ENCODE assay signal across 1 cellular context in the genomic region with DNA sequence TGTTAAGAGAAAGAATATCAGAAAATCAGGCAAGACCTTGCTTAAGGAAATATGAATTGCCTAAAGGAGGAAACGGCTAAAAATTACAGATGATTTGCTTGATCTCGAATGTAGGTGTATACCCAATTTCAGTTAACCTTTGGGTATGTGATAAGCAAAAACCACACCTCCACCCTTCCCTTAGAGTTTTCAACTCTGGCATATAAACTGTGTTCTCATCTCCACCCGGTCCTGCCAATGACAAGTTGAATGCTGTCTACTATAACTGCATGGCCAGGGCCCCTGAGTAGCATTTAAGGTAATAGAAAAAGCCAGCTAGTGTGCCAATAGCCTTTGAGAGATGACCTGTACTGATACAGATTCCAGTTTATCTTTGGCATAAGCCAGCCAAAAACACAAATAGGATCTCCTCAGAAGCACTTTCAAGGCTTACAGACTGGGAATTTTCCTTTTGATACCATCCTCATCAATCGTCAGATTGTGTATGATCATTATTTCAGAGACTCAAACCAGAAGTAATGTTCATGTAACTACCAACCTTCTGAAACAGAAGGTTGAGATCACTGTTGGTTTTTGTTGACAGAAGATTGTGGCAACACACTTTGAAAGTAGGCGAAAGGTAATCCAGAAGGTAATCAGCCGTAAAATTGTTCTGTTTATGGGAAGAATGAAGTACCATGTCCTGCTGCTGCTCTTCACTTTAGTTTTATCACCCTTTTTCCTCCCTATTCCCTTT.
TF ChIP-seq lines count a peak whose summit lies in the region.

No MANE protein-coding gene starts in this region.

TF ChIP-seq in HepG2, 621 proteins besides CTCF, POLR2A, EP300 and RAD21 (continued from another document and continues in another):
- TF ChIP-seq NPAS2 (CRISPR knock-in tag; IDR thresholded peaks at IDR 0.05; ENCODE audit: borderline replicate concordance) (0 out of 2 replicates have a peak, but pooled peaks have one; percentile 52), ZNF142 (CRISPR knock-in tag; IDR thresholded peaks at IDR 0.05) (no peak), TBX2 (CRISPR knock-in tag; IDR thresholded peaks at IDR 0.05; ENCODE audit: borderline replicate concordance) (peak; percentile 19; the same call in 1 of the 2 replicates), NBN (conservative IDR thresholded peaks at IDR 0.05) (no peak), ATF5 (CRISPR knock-in tag; IDR thresholded peaks at IDR 0.05; ENCODE audit: low read depth) (0 out of 2 replicates have a peak, but pooled peaks have one; percentile 51), CHCHD3 (CRISPR knock-in tag; IDR thresholded peaks at IDR 0.05) (no peak), ZNF543 (CRISPR knock-in tag; IDR thresholded peaks at IDR 0.05) (no peak), ZNF619 (CRISPR knock-in tag; IDR thresholded peaks at IDR 0.05) (no peak), MTA3 (CRISPR knock-in tag; IDR thresholded peaks at IDR 0.05) (no peak), ZNF576 (CRISPR knock-in tag; IDR thresholded peaks at IDR 0.05) (no peak), AGO1 (IDR thresholded peaks at IDR 0.05; ENCODE audit: low read depth, low read length, poor library complexity, severe bottlenecking) (no peak), ZMYM4 (CRISPR knock-in tag; IDR thresholded peaks at IDR 0.05) (peak; percentile 33; the same call in 1 of the 2 replicates), NR2F6 (IDR thresholded peaks at IDR 0.05) (no peak), NR2F6 (CRISPR knock-in tag; IDR thresholded peaks at IDR 0.05) (no peak), IRF2 (CRISPR knock-in tag; IDR thresholded peaks at IDR 0.05) (no peak), ADNP (CRISPR knock-in tag; IDR thresholded peaks at IDR 0.05) (no peak), ZNF703 (CRISPR knock-in tag; IDR thresholded peaks at IDR 0.05; ENCODE audit: borderline replicate concordance) (no peak), ZNF329 (CRISPR knock-in tag; IDR thresholded peaks at IDR 0.05; ENCODE audit: low read depth) (no peak), ZNF644 (CRISPR knock-in tag; IDR thresholded peaks at IDR 0.05; ENCODE audit: low read depth) (0 out of 2 replicates have a peak, but pooled peaks have one; percentile 16), FLYWCH1 (CRISPR knock-in tag; IDR thresholded peaks at IDR 0.05) (no peak), ZNF121 (CRISPR knock-in tag; IDR thresholded peaks at IDR 0.05) (no peak), TRIM24 (CRISPR knock-in tag; IDR thresholded peaks at IDR 0.05) (0 out of 2 replicates have a peak, but pooled peaks have one; percentile 15), RXRB (CRISPR knock-in tag; IDR thresholded peaks at IDR 0.05; ENCODE audit: borderline replicate concordance) (peak; percentile 94), RAD51 (IDR thresholded peaks at IDR 0.05; ENCODE audit: borderline replicate concordance) (no peak), ZNF597 (CRISPR knock-in tag; IDR thresholded peaks at IDR 0.05) (no peak)
- TF ChIP-seq, protein P1, sequence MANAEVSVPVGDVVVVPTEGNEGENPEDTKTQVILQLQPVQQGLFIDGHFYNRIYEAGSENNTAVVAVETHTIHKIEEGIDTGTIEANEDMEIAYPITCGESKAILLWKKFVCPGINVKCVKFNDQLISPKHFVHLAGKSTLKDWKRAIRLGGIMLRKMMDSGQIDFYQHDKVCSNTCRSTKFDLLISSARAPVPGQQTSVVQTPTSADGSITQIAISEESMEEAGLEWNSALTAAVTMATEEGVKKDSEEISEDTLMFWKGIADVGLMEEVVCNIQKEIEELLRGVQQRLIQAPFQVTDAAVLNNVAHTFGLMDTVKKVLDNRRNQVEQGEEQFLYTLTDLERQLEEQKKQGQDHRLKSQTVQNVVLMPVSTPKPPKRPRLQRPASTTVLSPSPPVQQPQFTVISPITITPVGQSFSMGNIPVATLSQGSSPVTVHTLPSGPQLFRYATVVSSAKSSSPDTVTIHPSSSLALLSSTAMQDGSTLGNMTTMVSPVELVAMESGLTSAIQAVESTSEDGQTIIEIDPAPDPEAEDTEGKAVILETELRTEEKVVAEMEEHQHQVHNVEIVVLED (CRISPR knock-in tag; IDR thresholded peaks at IDR 0.05; ENCODE audit: borderline replicate concordance) = no peak
- TF ChIP-seq, protein P2, sequence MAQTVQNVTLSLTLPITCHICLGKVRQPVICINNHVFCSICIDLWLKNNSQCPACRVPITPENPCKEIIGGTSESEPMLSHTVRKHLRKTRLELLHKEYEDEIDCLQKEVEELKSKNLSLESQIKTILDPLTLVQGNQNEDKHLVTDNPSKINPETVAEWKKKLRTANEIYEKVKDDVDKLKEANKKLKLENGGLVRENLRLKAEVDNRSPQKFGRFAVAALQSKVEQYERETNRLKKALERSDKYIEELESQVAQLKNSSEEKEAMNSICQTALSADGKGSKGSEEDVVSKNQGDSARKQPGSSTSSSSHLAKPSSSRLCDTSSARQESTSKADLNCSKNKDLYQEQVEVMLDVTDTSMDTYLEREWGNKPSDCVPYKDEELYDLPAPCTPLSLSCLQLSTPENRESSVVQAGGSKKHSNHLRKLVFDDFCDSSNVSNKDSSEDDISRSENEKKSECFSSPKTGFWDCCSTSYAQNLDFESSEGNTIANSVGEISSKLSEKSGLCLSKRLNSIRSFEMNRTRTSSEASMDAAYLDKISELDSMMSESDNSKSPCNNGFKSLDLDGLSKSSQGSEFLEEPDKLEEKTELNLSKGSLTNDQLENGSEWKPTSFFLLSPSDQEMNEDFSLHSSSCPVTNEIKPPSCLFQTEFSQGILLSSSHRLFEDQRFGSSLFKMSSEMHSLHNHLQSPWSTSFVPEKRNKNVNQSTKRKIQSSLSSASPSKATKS (CRISPR knock-in tag; IDR thresholded peaks at IDR 0.05) = no peak
- TF ChIP-seq, protein P3, sequence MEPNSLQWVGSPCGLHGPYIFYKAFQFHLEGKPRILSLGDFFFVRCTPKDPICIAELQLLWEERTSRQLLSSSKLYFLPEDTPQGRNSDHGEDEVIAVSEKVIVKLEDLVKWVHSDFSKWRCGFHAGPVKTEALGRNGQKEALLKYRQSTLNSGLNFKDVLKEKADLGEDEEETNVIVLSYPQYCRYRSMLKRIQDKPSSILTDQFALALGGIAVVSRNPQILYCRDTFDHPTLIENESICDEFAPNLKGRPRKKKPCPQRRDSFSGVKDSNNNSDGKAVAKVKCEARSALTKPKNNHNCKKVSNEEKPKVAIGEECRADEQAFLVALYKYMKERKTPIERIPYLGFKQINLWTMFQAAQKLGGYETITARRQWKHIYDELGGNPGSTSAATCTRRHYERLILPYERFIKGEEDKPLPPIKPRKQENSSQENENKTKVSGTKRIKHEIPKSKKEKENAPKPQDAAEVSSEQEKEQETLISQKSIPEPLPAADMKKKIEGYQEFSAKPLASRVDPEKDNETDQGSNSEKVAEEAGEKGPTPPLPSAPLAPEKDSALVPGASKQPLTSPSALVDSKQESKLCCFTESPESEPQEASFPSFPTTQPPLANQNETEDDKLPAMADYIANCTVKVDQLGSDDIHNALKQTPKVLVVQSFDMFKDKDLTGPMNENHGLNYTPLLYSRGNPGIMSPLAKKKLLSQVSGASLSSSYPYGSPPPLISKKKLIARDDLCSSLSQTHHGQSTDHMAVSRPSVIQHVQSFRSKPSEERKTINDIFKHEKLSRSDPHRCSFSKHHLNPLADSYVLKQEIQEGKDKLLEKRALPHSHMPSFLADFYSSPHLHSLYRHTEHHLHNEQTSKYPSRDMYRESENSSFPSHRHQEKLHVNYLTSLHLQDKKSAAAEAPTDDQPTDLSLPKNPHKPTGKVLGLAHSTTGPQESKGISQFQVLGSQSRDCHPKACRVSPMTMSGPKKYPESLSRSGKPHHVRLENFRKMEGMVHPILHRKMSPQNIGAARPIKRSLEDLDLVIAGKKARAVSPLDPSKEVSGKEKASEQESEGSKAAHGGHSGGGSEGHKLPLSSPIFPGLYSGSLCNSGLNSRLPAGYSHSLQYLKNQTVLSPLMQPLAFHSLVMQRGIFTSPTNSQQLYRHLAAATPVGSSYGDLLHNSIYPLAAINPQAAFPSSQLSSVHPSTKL (CRISPR knock-in tag; IDR thresholded peaks at IDR 0.05) = 0 out of 2 replicates have a peak, but pooled peaks have one; percentile 29
- TF ChIP-seq, protein P4, sequence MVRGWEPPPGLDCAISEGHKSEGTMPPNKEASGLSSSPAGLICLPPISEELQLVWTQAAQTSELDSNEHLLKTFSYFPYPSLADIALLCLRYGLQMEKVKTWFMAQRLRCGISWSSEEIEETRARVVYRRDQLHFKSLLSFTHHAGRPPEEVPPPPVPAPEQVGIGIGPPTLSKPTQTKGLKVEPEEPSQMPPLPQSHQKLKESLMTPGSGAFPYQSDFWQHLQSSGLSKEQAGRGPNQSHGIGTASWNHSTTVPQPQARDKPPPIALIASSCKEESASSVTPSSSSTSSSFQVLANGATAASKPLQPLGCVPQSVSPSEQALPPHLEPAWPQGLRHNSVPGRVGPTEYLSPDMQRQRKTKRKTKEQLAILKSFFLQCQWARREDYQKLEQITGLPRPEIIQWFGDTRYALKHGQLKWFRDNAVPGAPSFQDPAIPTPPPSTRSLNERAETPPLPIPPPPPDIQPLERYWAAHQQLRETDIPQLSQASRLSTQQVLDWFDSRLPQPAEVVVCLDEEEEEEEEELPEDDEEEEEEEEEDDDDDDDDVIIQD (CRISPR knock-in tag; IDR thresholded peaks at IDR 0.05; ENCODE audit: low read depth) = peak; percentile 41; the same call in 1 of the 2 replicates
- TF ChIP-seq, protein P5, sequence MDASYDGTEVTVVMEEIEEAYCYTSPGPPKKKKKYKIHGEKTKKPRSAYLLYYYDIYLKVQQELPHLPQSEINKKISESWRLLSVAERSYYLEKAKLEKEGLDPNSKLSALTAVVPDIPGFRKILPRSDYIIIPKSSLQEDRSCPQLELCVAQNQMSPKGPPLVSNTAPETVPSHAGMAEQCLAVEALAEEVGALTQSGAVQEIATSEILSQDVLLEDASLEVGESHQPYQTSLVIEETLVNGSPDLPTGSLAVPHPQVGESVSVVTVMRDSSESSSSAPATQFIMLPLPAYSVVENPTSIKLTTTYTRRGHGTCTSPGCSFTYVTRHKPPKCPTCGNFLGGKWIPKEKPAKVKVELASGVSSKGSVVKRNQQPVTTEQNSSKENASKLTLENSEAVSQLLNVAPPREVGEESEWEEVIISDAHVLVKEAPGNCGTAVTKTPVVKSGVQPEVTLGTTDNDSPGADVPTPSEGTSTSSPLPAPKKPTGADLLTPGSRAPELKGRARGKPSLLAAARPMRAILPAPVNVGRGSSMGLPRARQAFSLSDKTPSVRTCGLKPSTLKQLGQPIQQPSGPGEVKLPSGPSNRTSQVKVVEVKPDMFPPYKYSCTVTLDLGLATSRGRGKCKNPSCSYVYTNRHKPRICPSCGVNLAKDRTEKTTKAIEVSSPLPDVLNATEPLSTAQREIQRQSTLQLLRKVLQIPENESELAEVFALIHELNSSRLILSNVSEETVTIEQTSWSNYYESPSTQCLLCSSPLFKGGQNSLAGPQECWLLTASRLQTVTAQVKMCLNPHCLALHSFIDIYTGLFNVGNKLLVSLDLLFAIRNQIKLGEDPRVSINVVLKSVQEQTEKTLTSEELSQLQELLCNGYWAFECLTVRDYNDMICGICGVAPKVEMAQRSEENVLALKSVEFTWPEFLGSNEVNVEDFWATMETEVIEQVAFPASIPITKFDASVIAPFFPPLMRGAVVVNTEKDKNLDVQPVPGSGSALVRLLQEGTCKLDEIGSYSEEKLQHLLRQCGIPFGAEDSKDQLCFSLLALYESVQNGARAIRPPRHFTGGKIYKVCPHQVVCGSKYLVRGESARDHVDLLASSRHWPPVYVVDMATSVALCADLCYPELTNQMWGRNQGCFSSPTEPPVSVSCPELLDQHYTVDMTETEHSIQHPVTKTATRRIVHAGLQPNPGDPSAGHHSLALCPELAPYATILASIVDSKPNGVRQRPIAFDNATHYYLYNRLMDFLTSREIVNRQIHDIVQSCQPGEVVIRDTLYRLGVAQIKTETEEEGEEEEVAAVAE (CRISPR knock-in tag; IDR thresholded peaks at IDR 0.05; ENCODE audit: borderline replicate concordance) = no peak
